Comparison of ENCODE assay signal across 1 cellular context in genomic region chr9:95510610-95511231, GRCh38.
TF ChIP-seq lines count a peak whose summit lies in the region.

No MANE protein-coding gene starts in this region.

TF ChIP-seq in HepG2, 621 proteins besides CTCF, POLR2A, EP300 and RAD21 (continued from another document and continues in another):
- peak; percentile 87 for TF ChIP-seq USF2 (IDR thresholded peaks at IDR 0.05; ENCODE audit: low read depth, low read length)
- TF ChIP-seq USF2 (CRISPR knock-in tag; IDR thresholded peaks at IDR 0.05; ENCODE audit: borderline replicate concordance): peak; percentile 70; the same call in 1 of the 2 replicates
- TF ChIP-seq ZNF432 (CRISPR knock-in tag; IDR thresholded peaks at IDR 0.05; ENCODE audit: borderline replicate concordance): no peak
- no peak for TF ChIP-seq PPARG (CRISPR knock-in tag; conservative IDR thresholded peaks at IDR 0.05)
- peak; percentile 13 for TF ChIP-seq ASH2L (IDR thresholded peaks at IDR 0.05; ENCODE audit: insufficient read length, low read depth, low read length)
- TF ChIP-seq GABPB1 (CRISPR knock-in tag; IDR thresholded peaks at IDR 0.05): peak; percentile 64
- no peak for TF ChIP-seq SMAD9 (CRISPR knock-in tag; IDR thresholded peaks at IDR 0.05)
- TF ChIP-seq SIN3A (IDR thresholded peaks at IDR 0.05; ENCODE audit: borderline replicate concordance, low read depth, low read length): 0 out of 2 replicates have a peak, but pooled peaks have one; percentile 19
- TF ChIP-seq TFDP2 (CRISPR knock-in tag; IDR thresholded peaks at IDR 0.05): peak; percentile 49
- TF ChIP-seq ZBTB1 (CRISPR knock-in tag; IDR thresholded peaks at IDR 0.05; ENCODE audit: borderline replicate concordance): no peak
- peak; percentile 63; the same call in 1 of the 2 replicates for TF ChIP-seq POLR2G (IDR thresholded peaks at IDR 0.05; ENCODE audit: low read depth, low read length)
- 0 out of 2 replicates have a peak, but pooled peaks have one; percentile 58 for TF ChIP-seq KDM5A (IDR thresholded peaks at IDR 0.05; ENCODE audit: borderline replicate concordance, low read length)
- peak; percentile 50; the same call in 1 of the 2 replicates for TF ChIP-seq ZBED4 (CRISPR knock-in tag; IDR thresholded peaks at IDR 0.05; ENCODE audit: borderline replicate concordance)
- peak; percentile 38; the same call in 1 of the 2 replicates for TF ChIP-seq GATAD2A (CRISPR knock-in tag; IDR thresholded peaks at IDR 0.05)
- TF ChIP-seq KLF6 (CRISPR knock-in tag; IDR thresholded peaks at IDR 0.05): 0 out of 2 replicates have a peak, but pooled peaks have one; percentile 58
- TF ChIP-seq TEAD3 (CRISPR knock-in tag; optimal IDR thresholded peaks at IDR 0.05; ENCODE audit: borderline replicate concordance): peak; percentile 86
- TF ChIP-seq SP2 (CRISPR knock-in tag; IDR thresholded peaks at IDR 0.05): peak; percentile 68
- no peak for TF ChIP-seq ZNF318 (CRISPR knock-in tag; IDR thresholded peaks at IDR 0.05)
- no peak for TF ChIP-seq THRA (CRISPR knock-in tag; IDR thresholded peaks at IDR 0.05; ENCODE audit: borderline replicate concordance)
- TF ChIP-seq CCDC6 (CRISPR knock-in tag; IDR thresholded peaks at IDR 0.05): 0 out of 2 replicates have a peak, but pooled peaks have one; percentile 7
- no peak for TF ChIP-seq SRSF9 (IDR thresholded peaks at IDR 0.05; ENCODE audit: borderline replicate concordance, insufficient read depth, low read depth, low read length, poor library complexity, severe bottlenecking)
- peak; percentile 27; the same call in 1 of the 2 replicates for TF ChIP-seq RFX5 (IDR thresholded peaks at IDR 0.05; ENCODE audit: low read depth, low read length)
- TF ChIP-seq AHDC1 (CRISPR knock-in tag; IDR thresholded peaks at IDR 0.05; ENCODE audit: borderline replicate concordance): no peak
- TF ChIP-seq TBL1XR1 (IDR thresholded peaks at IDR 0.05; ENCODE audit: borderline replicate concordance, low read length, partially characterized antibody): no peak
- peak; percentile 99 for TF ChIP-seq ZNF710 (CRISPR knock-in tag; IDR thresholded peaks at IDR 0.05; ENCODE audit: borderline replicate concordance)
- TF ChIP-seq NR2F2 (IDR thresholded peaks at IDR 0.05; ENCODE audit: borderline replicate concordance, low read depth): no peak
- TF ChIP-seq ADNP (CRISPR knock-in tag; IDR thresholded peaks at IDR 0.05): no peak
- TF ChIP-seq ZSCAN25 (CRISPR knock-in tag; IDR thresholded peaks at IDR 0.05): no peak
- peak; percentile 41 for TF ChIP-seq ZFX (CRISPR knock-in tag; IDR thresholded peaks at IDR 0.05; ENCODE audit: low read depth)
